Comparison of ENCODE assay signal across 2 cellular contexts in genomic region chr22:37955825-37956397, GRCh38. TPM values are rescaled to one million over a fixed set of nuclear protein-coding genes. Genes with fewer than 3 reads are reported as not detected.
"Had no signal": no experiment of that assay in that cellular context is flagged by ENCODE, and none has a peak within 500 bp of the region (broad histone marks: within the 10 kb centered on the region; RNA-seq: fewer than 3 reads in every experiment).

No MANE protein-coding gene starts in this region.

RNA-seq across cellular contexts. Expression of gene C22orf23, which starts 2.5 kb away (rescaled TPM):
- total RNA-seq: G401 had no signal

RNA-seq across cellular contexts. Expression of gene SOX10, which starts 28.4 kb away (rescaled TPM):
- total RNA-seq: G401, GM12878 had no signal
